1 cellular context compared by ENCODE assay signal in genomic region chr16:46830902-46831647, GRCh38.
TF ChIP-seq lines count a peak whose summit lies in the region.

TSS of gene C16orf87 (minus strand) at chr16:46831180. CDS start at chr16:46831149, 31 bp downstream.

TF ChIP-seq in GM23338, 12 proteins besides CTCF, POLR2A, EP300 and RAD21 (continued from another document):
- no peak for TF ChIP-seq REST (IDR thresholded peaks at IDR 0.05; ENCODE audit: unreplicated experiment)
- TF ChIP-seq ETS1 (IDR thresholded peaks at IDR 0.05): no peak
- no peak for TF ChIP-seq NANOG (IDR thresholded peaks at IDR 0.05; ENCODE audit: borderline replicate concordance)
- no peak for TF ChIP-seq STAT1 (IDR thresholded peaks at IDR 0.05; ENCODE audit: unreplicated experiment)
- no peak for TF ChIP-seq EZH2 (IDR thresholded peaks at IDR 0.05; ENCODE audit: low read depth, unreplicated experiment)
TF ChIP-seq in GM23338: peak in this region for 1.
